Comparison of ENCODE assay signal across 8 cellular contexts in the genomic region with DNA sequence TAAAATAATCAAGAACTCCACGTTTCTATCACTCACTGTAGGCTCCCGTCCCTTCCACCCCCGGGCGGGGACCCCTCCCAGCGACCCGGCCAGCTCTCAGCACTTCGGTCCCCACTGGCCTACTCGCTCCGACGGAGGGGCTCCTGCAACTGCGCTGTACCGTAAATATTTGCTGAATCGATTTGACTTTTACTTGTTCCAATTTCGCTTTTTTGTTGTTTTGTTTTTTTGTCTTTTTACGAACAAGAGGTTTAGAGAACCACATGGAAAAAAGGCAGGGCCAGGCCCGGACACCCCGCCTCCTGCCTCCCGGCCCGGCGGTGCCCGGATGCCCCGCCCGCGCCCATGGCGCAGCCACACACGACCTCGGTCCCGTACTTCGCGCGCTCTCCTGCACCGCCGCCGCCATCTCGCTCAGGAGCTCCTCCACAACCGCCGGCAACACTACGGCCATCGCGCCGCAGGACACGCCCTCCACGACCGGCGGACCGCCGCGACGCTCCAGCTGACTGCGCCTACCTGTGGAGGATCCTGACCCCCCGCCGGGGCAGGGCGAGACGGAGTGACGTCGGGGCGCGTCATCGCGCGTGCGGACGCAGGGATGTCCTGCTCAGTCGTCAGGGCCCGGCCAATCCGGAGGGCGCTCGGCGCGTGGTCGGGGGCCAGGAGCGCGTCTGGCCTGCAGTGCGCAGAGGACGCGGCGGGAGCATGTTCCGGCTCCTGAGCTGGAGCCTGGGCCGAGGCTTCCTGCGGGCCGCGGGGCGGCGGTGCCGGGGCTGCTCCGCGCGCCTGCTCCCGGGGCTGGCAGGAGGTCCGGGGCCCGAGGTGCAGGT. TPM values are rescaled to one million over a fixed set of nuclear protein-coding genes. Genes with fewer than 3 reads are reported as not detected.
A peak's percentile ranks its signal among the peaks of the same experiment; 100 is the strongest.
DNase-seq lines count a peak whose midpoint lies in the region; ATAC-seq, FAIRE-seq and TF ChIP-seq lines count a peak whose summit lies in the region.

A gene with protein sequence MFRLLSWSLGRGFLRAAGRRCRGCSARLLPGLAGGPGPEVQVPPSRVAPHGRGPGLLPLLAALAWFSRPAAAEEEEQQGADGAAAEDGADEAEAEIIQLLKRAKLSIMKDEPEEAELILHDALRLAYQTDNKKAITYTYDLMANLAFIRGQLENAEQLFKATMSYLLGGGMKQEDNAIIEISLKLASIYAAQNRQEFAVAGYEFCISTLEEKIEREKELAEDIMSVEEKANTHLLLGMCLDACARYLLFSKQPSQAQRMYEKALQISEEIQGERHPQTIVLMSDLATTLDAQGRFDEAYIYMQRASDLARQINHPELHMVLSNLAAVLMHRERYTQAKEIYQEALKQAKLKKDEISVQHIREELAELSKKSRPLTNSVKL (plus strand): TSS at position 684 of the 833 bp plus-strand sequence. CDS start 25 bp downstream, at position 709.
A gene with protein sequence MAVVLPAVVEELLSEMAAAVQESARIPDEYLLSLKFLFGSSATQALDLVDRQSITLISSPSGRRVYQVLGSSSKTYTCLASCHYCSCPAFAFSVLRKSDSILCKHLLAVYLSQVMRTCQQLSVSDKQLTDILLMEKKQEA (minus strand): TSS at position 564 of the 833 bp plus-strand sequence. CDS start 110 bp downstream, at position 454.

- H3K27ac ChIP-seq in CD4-positive, alpha-beta T cell (ENCODE audit: low read depth, low read length): peak within 1 kb of the TSS; percentile 89
- peak within 1 kb of the TSS; percentile 94 for H3K27ac ChIP-seq in HepG2 (ENCODE audit: extremely low read length, insufficient read depth, low read length)

- H3K27ac Mint-ChIP-seq in CD4-positive, alpha-beta T cell: peak within 1 kb of the TSS; percentile 88

- TF ChIP-seq POLR2A in HepG2 (IDR thresholded peaks at IDR 0.05; ENCODE audit: insufficient read depth in 1 of 2, low read depth in 2 of 2, low read length in 2 of 2): peak; percentile 88 to 98

- H4K20me1 ChIP-seq in HepG2 (ENCODE audit: insufficient read depth, low read length): no peaks in the 10 kb centered on the region

- intact Hi-C loops in CD4-positive, alpha-beta T cell (cut with DNase I, micrococcal nuclease): loop anchor here in 1 of 2 experiments (2.0 kb wide), 1 partner anchor 743 kb away; no protein-coding TSS in a partner anchor
- intact Hi-C loops in HepG2 (cut with micrococcal nuclease; ENCODE audit: unreplicated experiment): loop anchor here (2.0 to 5.0 kb wide), 3 partner anchors 55 to 737 kb away; a partner anchor contains a TSS

- H3K9ac ChIP-seq in HepG2 (ENCODE audit: insufficient read depth, low read depth, low read length): peak within 1 kb of the TSS; percentile 90

- ATAC-seq in CD4-positive, alpha-beta T cell (ENCODE audit: poor library complexity): peak; percentile 73
- ATAC-seq in GM19438 (IDR thresholded peaks at IDR 0.05; ENCODE audit: low read depth, unreplicated experiment) (peak; percentile 91), HG03571 (IDR thresholded peaks at IDR 0.05; ENCODE audit: unreplicated experiment) (peak; percentile 85), HepG2 (peak; percentile 95)

- TF ChIP-seq CTCF in CD4-positive, alpha-beta T cell (IDR thresholded peaks at IDR 0.05): no peak
- peak; percentile 69 for TF ChIP-seq CTCF in HepG2 (CRISPR knock-in tag; IDR thresholded peaks at IDR 0.05)

- TF ChIP-seq RAD21 in HepG2 (CRISPR knock-in tag; IDR thresholded peaks at IDR 0.05): peak; percentile 47

- CTCF ChIA-PET in CD4-positive, alpha-beta T cell (lab: Charles Lee): interaction anchor here (0.6 to 1.7 kb wide), 6 partner anchors 25 to 231 kb away, joined by 3 to 7 read pairs (median 3); a partner anchor contains a TSS
- CTCF ChIA-PET in HepG2 (lab: Yijun Ruan, JAX; ENCODE audit: low intra/inter-chr PET ratio, low total read pairs): interaction anchor here (1.4 to 2.5 kb wide), 2 partner anchors 54 to 171 kb away, joined by 7 to 16 read pairs; a partner anchor contains a TSS

- WGBS in HepG2 (ENCODE audit: low lambda C conversion rate): 0% methylated on average over 30 of the region's 91 CpGs

- H3K4me3 ChIP-seq in HepG2 (replicated peaks in 1 of 3; ENCODE audit: insufficient read depth in 1 of 3, low read depth in 2 of 3, low read length in 3 of 3): peak within 1 kb of the TSS; percentile 90 to 94 (median 91)

- TF ChIP-seq EP300 in HepG2 (IDR thresholded peaks at IDR 0.05; ENCODE audit: low read depth in 2 of 2, low read length in 2 of 2) (no peak), HepG2 (CRISPR knock-in tag; IDR thresholded peaks at IDR 0.05; ENCODE audit: borderline replicate concordance) (peak; percentile 77; the same call in 1 of the 2 replicates)

- peak; percentile 73 to 93 (median 86) for DNase-seq in CD4-positive, alpha-beta T cell
- DNase-seq in NCI-H774 (lab: John Stamatoyannopoulos, UW) (peak; percentile 83), dermis blood vessel endothelial cell (peak; percentile 98), HepG2 (ENCODE audit: low spot score) (peak; percentile 92)
- DNase-seq in activated CD4-positive, alpha-beta T cell treated with anti-CD3 and anti-CD28 coated beads, Interleukin-2, amount 50 U/mL, for 48 hours: peak; percentile 96 to 97
- DNase-seq in stimulated activated CD4-positive, alpha-beta T cell treated with anti-CD3 and anti-CD28 coated beads, Interleukin-2, amount 100 ng/mL, for 48 hours: peak; percentile 91

- H3K4me1 Mint-ChIP-seq in CD4-positive, alpha-beta T cell (ENCODE audit: low read depth): peaks cover 44% of the 10 kb centered on the region

- H3K27me3 ChIP-seq in CD4-positive, alpha-beta T cell (ENCODE audit: control insufficient read depth, insufficient read depth, low read length): no peaks in the 10 kb centered on the region
- H3K27me3 ChIP-seq in HepG2 (ENCODE audit: control insufficient read depth in 1 of 2, insufficient read depth in 2 of 2, low read length in 2 of 2): no peaks in the 10 kb centered on the region; a peak in 1 of 5 replicates

- H3K36me3 ChIP-seq in HepG2 (replicated peaks in 1 of 2; ENCODE audit: control insufficient read depth in 1 of 2, insufficient read depth in 2 of 2, low read length in 2 of 2): peaks cover 6 to 27% of the 10 kb centered on the region in 2 experiments

- H2AFZ ChIP-seq in HepG2 (ENCODE audit: low read length): peak within 1 kb of the TSS; percentile 4

- POLR2A ChIA-PET in CD4-positive, alpha-beta T cell (lab: Charles Lee): interaction anchor here (0.6 to 2.2 kb wide), 14 partner anchors 9 to 537 kb away, joined by 3 to 6 read pairs (median 3); a partner anchor contains a TSS
- POLR2A ChIA-PET in HepG2 (lab: Yijun Ruan, JAX): interaction anchor here (1.0 to 2.4 kb wide), 10 partner anchors 12 to 300 kb away, joined by 3 to 18 read pairs (median 5); a partner anchor contains a TSS

- H3K27me3 Mint-ChIP-seq in CD4-positive, alpha-beta T cell: no peaks in the 10 kb centered on the region

- peaks cover 21% of the 10 kb centered on the region for H3K79me2 ChIP-seq in HepG2 (ENCODE audit: insufficient read depth, low read length)

- H3K9me3 ChIP-seq in CD4-positive, alpha-beta T cell (ENCODE audit: control insufficient read depth, low read length): no peaks in the 10 kb centered on the region
- H3K9me3 ChIP-seq in HepG2 (ENCODE audit: low read length): no peaks in the 10 kb centered on the region

- H3K36me3 Mint-ChIP-seq in CD4-positive, alpha-beta T cell (ENCODE audit: low read depth): peaks cover 62% of the 10 kb centered on the region

- peak within 1 kb of the TSS; percentile 95 for H3K4me3 Mint-ChIP-seq in CD4-positive, alpha-beta T cell

- peak within 1 kb of the TSS; percentile 86 for H3K4me2 ChIP-seq in HepG2 (ENCODE audit: low read depth, low read length)

- TSS peak; percentile 74 for BruUV-seq in HepG2 (replicated peaks; lab: Mats Ljungman, UMichigan)

- H3K9me3 Mint-ChIP-seq in CD4-positive, alpha-beta T cell: no peaks in the 10 kb centered on the region

- peaks cover 26% of the 10 kb centered on the region for H3K4me1 ChIP-seq in HepG2 (ENCODE audit: insufficient read depth, low read length)

- in situ Hi-C loops in HepG2 (cut with HindIII; ENCODE audit: extremely low pct_ligation_motif_present, low pct_unique_long_range_greater_than_20kb): loop anchor here (5.0 kb wide), 2 partner anchors 52 to 172 kb away; a partner anchor contains a TSS

- no peak for FAIRE-seq in HepG2 (lab: Jason Lieb, UNC)

RNA-seq across cellular contexts. Expression of the first gene that starts in this region (rescaled TPM):
- 10 to 100 TPM; 57.8 to 66.7 TPM for total RNA-seq in CD4-positive, alpha-beta T cell
- total RNA-seq in dermis blood vessel endothelial cell (73.8 and 78.8 TPM in 2 replicates), HepG2 (2016; rRNA removed; fragmentation: Illumina TruSeq; extraction: Trizol) (22.7 and 24.3 TPM in 2 replicates)
- 6.4 and 7.6 TPM in 2 replicates for total RNA-seq in HepG2 (2016; cell fraction: cytosol; rRNA removed; fragmentation: Illumina TruSeq; extraction: Trizol; ENCODE audit: low read depth)
- 23.3 and 24.1 TPM in 2 replicates for total RNA-seq in HepG2 (2016; cell fraction: insoluble cytoplasmic fraction; rRNA removed; fragmentation: Illumina TruSeq; extraction: Trizol)
- 15.5 and 16.3 TPM in 2 replicates for total RNA-seq in HepG2 (2016; cell fraction: membrane; rRNA removed; fragmentation: Illumina TruSeq; extraction: Trizol)
- 25.1 and 28.9 TPM in 2 replicates for total RNA-seq in HepG2 (2016; cell fraction: nucleus; rRNA removed; fragmentation: Illumina TruSeq; extraction: Trizol)
- 4.4 and 5.6 TPM in 2 replicates for polyA plus RNA-seq in HepG2 (2011; rRNA removed)
- 3.0 and 3.8 TPM in 2 replicates for polyA plus RNA-seq in HepG2 (2011; cell fraction: cytosol; rRNA removed)
- polyA plus RNA-seq in HepG2 (2011; cell fraction: nucleus; rRNA removed): 17.4 and 20.7 TPM in 2 replicates
- polyA plus RNA-seq in HepG2 (2012): 16.8 and 19.3 TPM in 2 replicates
- 4.3 and 4.6 TPM in 2 replicates for polyA plus RNA-seq in HepG2 (2016; cell fraction: cytosol; fragmentation: Illumina TruSeq; extraction: Trizol; ENCODE audit: low read depth)
- 21.2 and 21.3 TPM in 2 replicates for polyA plus RNA-seq in HepG2 (2016; cell fraction: insoluble cytoplasmic fraction; fragmentation: Illumina TruSeq; extraction: Trizol; ENCODE audit: low read depth)
- 9.1 and 9.6 TPM in 2 replicates for polyA plus RNA-seq in HepG2 (2016; cell fraction: membrane; fragmentation: Illumina TruSeq; extraction: Trizol; ENCODE audit: low read depth)
- 33.3 and 33.4 TPM in 2 replicates for polyA plus RNA-seq in HepG2 (2016; cell fraction: nucleus; fragmentation: Illumina TruSeq; extraction: Trizol; ENCODE audit: insufficient read depth, low read depth)
- 5.8 and 10.9 TPM in 2 replicates for polyA minus RNA-seq in HepG2 (2011; rRNA and poly(A)+ RNA removed; ENCODE audit: low replicate concordance)
- polyA minus RNA-seq in HepG2 (2011; cell fraction: cytosol; rRNA and poly(A)+ RNA removed): 5.0 and 7.2 TPM in 2 replicates
- 33.9 and 38.8 TPM in 2 replicates for polyA minus RNA-seq in HepG2 (2011; cell fraction: nucleus; rRNA and poly(A)+ RNA removed)

RNA-seq across cellular contexts. Expression of the second gene that starts in this region (rescaled TPM):
- total RNA-seq in CD4-positive, alpha-beta T cell: 10 to 100 TPM; 11.3 to 13.0 TPM
- total RNA-seq in dermis blood vessel endothelial cell: 16.0 and 17.2 TPM in 2 replicates
- 13.1 and 16.8 TPM in 2 replicates for total RNA-seq in HepG2 (2016; rRNA removed; fragmentation: Illumina TruSeq; extraction: Trizol)
- total RNA-seq in HepG2 (2016; cell fraction: cytosol; rRNA removed; fragmentation: Illumina TruSeq; extraction: Trizol; ENCODE audit: low read depth): 23.8 and 31.5 TPM in 2 replicates
- 13.4 and 19.7 TPM in 2 replicates for total RNA-seq in HepG2 (2016; cell fraction: insoluble cytoplasmic fraction; rRNA removed; fragmentation: Illumina TruSeq; extraction: Trizol)
- 25.2 and 28.6 TPM in 2 replicates for total RNA-seq in HepG2 (2016; cell fraction: membrane; rRNA removed; fragmentation: Illumina TruSeq; extraction: Trizol)
- 6.6 and 8.5 TPM in 2 replicates for total RNA-seq in HepG2 (2016; cell fraction: nucleus; rRNA removed; fragmentation: Illumina TruSeq; extraction: Trizol)
- 24.9 and 28.1 TPM in 2 replicates for polyA plus RNA-seq in HepG2 (2011; rRNA removed)
- 24.5 and 25.8 TPM in 2 replicates for polyA plus RNA-seq in HepG2 (2011; cell fraction: cytosol; rRNA removed)
- 31.1 and 36.4 TPM in 2 replicates for polyA plus RNA-seq in HepG2 (2011; cell fraction: nucleus; rRNA removed)
- polyA plus RNA-seq in HepG2 (2012): 13.5 and 13.6 TPM in 2 replicates
- 30.8 and 45.7 TPM in 2 replicates for polyA plus RNA-seq in HepG2 (2016; cell fraction: cytosol; fragmentation: Illumina TruSeq; extraction: Trizol; ENCODE audit: low read depth)
- 19.6 and 19.9 TPM in 2 replicates for polyA plus RNA-seq in HepG2 (2016; cell fraction: insoluble cytoplasmic fraction; fragmentation: Illumina TruSeq; extraction: Trizol; ENCODE audit: low read depth)
- 26.5 and 30.0 TPM in 2 replicates for polyA plus RNA-seq in HepG2 (2016; cell fraction: membrane; fragmentation: Illumina TruSeq; extraction: Trizol; ENCODE audit: low read depth)
- polyA plus RNA-seq in HepG2 (2016; cell fraction: nucleus; fragmentation: Illumina TruSeq; extraction: Trizol; ENCODE audit: insufficient read depth, low read depth): 14.0 and 21.1 TPM in 2 replicates
- polyA minus RNA-seq in HepG2 (2011; rRNA and poly(A)+ RNA removed; ENCODE audit: low replicate concordance): 5.8 and 11.0 TPM in 2 replicates
- 4.9 and 8.5 TPM in 2 replicates for polyA minus RNA-seq in HepG2 (2011; cell fraction: cytosol; rRNA and poly(A)+ RNA removed)
- polyA minus RNA-seq in HepG2 (2011; cell fraction: nucleus; rRNA and poly(A)+ RNA removed): 7.0 and 9.7 TPM in 2 replicates

Comparison
In these comparisons a context has a peak if more than half of its experiments do, and no peak if none do; other contexts are left out.
1. Peak in every context shown above with its lines: DNase-seq, ATAC-seq, H3K4me3 ChIP-seq and H3K27ac ChIP-seq.